19 cellular contexts compared by ENCODE assay signal in genomic region chr17:9339958-9340357, GRCh38.
DNase-seq lines count a peak whose midpoint lies in the region; ATAC-seq and TF ChIP-seq lines count a peak whose summit lies in the region.
"Had no signal": no experiment of that assay in that cellular context is flagged by ENCODE, and none has a peak within 500 bp of the region (broad histone marks: within the 10 kb centered on the region; RNA-seq: fewer than 3 reads in every experiment).

No MANE protein-coding gene starts in this region.

- H3K9me3 ChIP-seq in Panc1 (ENCODE audit: control insufficient read depth, insufficient read depth, low read depth, low read length), result peaks cover 10% of the 10 kb centered on the region; the same call in 1 of the 2 replicates

- POLR2A ChIA-PET in Panc1 (lab: Charles Lee), result no interaction called here

- TSS peak; percentile 38 for BruUV-seq in Panc1 (replicated peaks; lab: Mats Ljungman, UMichigan)

- peak; percentile 32 for DNase-seq in NCI-H748 (lab: John Stamatoyannopoulos, UW; ENCODE audit: unreplicated experiment)
- DNase-seq in NCI-H748 treated with DMSO at 0.1 percent for 48 hours (lab: John Stamatoyannopoulos, UW), result no peak
- DNase-seq in Panc1 (ENCODE audit: low read depth, low spot score), result no peak
- DNase-seq in myocyte (ENCODE audit: low read depth), result peak; percentile 18
- no peak for DNase-seq in progenitor cell of endocrine pancreas (ENCODE audit: low spot score, unreplicated experiment)
- no peak for DNase-seq in activated T-cell treated with anti-CD3 and anti-CD28 coated beads, Interleukin-2, amount 50 U/mL, for 48 hours
- DNase-seq in posterior vena cava (ENCODE audit: low spot score), result no peak
- no peak for DNase-seq in anterior cingulate cortex (lab: John Stamatoyannopoulos, UW)
- DNase-seq: 8988T; Calu3; CD4-positive, alpha-beta memory T cell; DMS 273 treated with DMSO at 0.1 percent for 48 hours; DMS53; DND-41; EL; H9 had no signal

- H3K4me3 Mint-ChIP-seq in progenitor cell of endocrine pancreas (ENCODE audit: low read depth), result no peak overlapping the region
- H3K4me3 Mint-ChIP-seq: CD14-positive monocyte; CD4-positive, alpha-beta memory T cell; H9 had no signal

- no peaks in the 10 kb centered on the region for H3K27me3 Mint-ChIP-seq in progenitor cell of endocrine pancreas
- H3K27me3 Mint-ChIP-seq: CD4-positive, alpha-beta memory T cell had no signal

- peaks cover 25% of the 10 kb centered on the region for H3K4me1 Mint-ChIP-seq in progenitor cell of endocrine pancreas (ENCODE audit: low read depth)

- H3K27ac ChIP-seq in Panc1 (ENCODE audit: low read length), result no peak overlapping the region
- H3K27ac ChIP-seq: BLaER1 had no signal

- ATAC-seq in Panc1, result no peak
- ATAC-seq: GM12878 had no signal

- no peak overlapping the region for H3K4me3 ChIP-seq in Panc1 (ENCODE audit: low read depth in 2 of 2, low read length in 2 of 2)
- H3K4me3 ChIP-seq: BLaER1, GM12878 had no signal

- intact Hi-C loops in Panc1 (cut with micrococcal nuclease; ENCODE audit: unreplicated experiment), result no loop called here
- intact Hi-C loops in posterior vena cava (cut with DNase I), result no loop called here

- TF ChIP-seq CTCF in Panc1 (IDR thresholded peaks at IDR 0.05) (no peak), progenitor cell of endocrine pancreas (IDR thresholded peaks at IDR 0.05; ENCODE audit: unreplicated experiment) (no peak)

- H3K9me3 Mint-ChIP-seq in progenitor cell of endocrine pancreas (ENCODE audit: low read depth), result peaks cover 8% of the 10 kb centered on the region

- no peaks in the 10 kb centered on the region for H3K36me3 ChIP-seq in Panc1 (ENCODE audit: control insufficient read depth, insufficient read depth, low read length)

- H3K27me3 ChIP-seq in Panc1 (ENCODE audit: control insufficient read depth, insufficient read depth, low read length), result no peaks in the 10 kb centered on the region
- H3K27me3 ChIP-seq: BLaER1 had no signal

- CTCF ChIA-PET in Panc1 (lab: Charles Lee), result no interaction called here

- peak overlapping the region; percentile 95 for H3K27ac Mint-ChIP-seq in progenitor cell of endocrine pancreas
- H3K27ac Mint-ChIP-seq: CD14-positive monocyte; CD4-positive, alpha-beta memory T cell; H9 had no signal

- in situ Hi-C loops in Panc1 (cut with HindIII; ENCODE audit: low pct_unique_long_range_greater_than_20kb, low sequenced_read_pairs), result no loop called here

- peaks cover 12% of the 10 kb centered on the region for H3K36me3 Mint-ChIP-seq in progenitor cell of endocrine pancreas (ENCODE audit: insufficient read depth)

- no peaks in the 10 kb centered on the region for H3K4me1 ChIP-seq in Panc1 (ENCODE audit: control insufficient read depth, insufficient read depth, low read length)

Comparison
In these comparisons a context has a peak if more than half of its experiments do, and no peak if none do; other contexts are left out.
1. DNase-seq: peak in NCI-H748 (single experiment) and myocyte (single experiment); none in NCI-H748 treated with DMSO at 0.1 percent for 48 hours (single experiment), Panc1 (single experiment), progenitor cell of endocrine pancreas (single experiment), activated T-cell treated with anti-CD3 and anti-CD28 coated beads, Interleukin-2, amount 50 U/mL, for 48 hours (0 of 2), posterior vena cava (single experiment) and anterior cingulate cortex (0 of 58).